11 cellular contexts compared by ENCODE assay signal in the genomic region with DNA sequence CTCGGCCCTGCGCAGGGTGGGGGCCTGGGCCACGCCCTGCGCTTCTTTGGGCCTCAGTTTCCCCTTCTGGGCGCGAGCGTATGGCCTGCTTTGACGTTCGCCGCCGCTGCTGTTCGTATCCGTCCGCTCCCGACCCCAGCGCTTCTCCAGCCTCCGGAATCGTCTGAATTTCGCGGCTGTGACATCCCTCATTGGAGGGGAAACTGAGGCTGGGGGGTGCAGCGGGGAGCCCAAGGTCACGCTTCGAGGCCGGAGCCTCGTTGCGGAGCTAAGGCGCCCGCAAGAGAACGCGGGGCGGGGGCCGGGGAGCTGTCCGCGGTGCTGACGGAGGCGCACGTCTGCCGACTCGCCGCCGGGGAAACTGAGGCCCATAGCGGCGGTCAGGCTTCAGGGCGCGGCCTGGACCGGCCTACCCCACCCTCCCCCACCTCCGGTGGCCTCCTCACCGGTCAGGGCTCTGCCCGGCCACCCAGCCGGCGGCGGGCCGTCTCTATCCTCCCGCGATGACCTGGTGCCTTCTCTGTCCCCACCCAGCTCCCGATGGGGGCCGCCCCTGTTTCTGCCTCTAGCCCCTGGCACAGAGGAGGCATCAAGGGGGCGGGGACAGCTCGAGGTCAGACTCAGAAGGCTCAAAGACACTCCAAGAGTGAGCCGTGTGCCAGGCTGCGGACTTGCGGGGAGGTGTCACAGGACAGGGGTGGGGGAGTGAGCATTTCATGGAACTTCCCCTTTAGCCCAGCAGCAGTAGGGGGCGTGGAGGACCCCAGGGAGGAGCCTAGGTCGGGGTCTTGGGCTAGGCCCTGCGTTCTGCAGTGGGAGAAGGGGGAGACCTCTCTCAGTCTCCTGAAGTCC. TPM values are rescaled to one million over a fixed set of nuclear protein-coding genes. Genes with fewer than 3 reads are reported as not detected.
DNase-seq lines count a peak whose midpoint lies in the region; ATAC-seq and TF ChIP-seq lines count a peak whose summit lies in the region.
"Had no signal": no experiment of that assay in that cellular context is flagged by ENCODE, and none has a peak within 500 bp of the region (broad histone marks: within the 10 kb centered on the region; RNA-seq: fewer than 3 reads in every experiment).

No MANE protein-coding gene starts in this region.

- no peaks in the 10 kb centered on the region for H3K79me2 ChIP-seq in hepatocyte

- intact Hi-C loops in heart right ventricle (cut with DNase I): loop anchor here in 2 of 10 donors (10.0 kb wide), 1 partner anchor 68 kb away; the partner anchor contains the start of gene ADAMTSL5 (in 2 of the 2)
- intact Hi-C loops in Panc1 (cut with micrococcal nuclease; ENCODE audit: unreplicated experiment): no loop called here
- intact Hi-C loops in stomach (cut with DNase I; ENCODE audit: low total_unique reads): no loop called here

- H3K36me3 ChIP-seq in heart right ventricle: peaks cover 0 to 16% (median 3%) of the 10 kb centered on the region in 9 donors
- H3K36me3 ChIP-seq in right atrium auricular region: peaks cover 7% of the 10 kb centered on the region
- no peaks in the 10 kb centered on the region for H3K36me3 ChIP-seq in Panc1 (ENCODE audit: control insufficient read depth, insufficient read depth, low read length)
- no peaks in the 10 kb centered on the region for H3K36me3 ChIP-seq in hepatocyte (replicated peaks; ENCODE audit: insufficient read depth, low read depth)
- H3K36me3 ChIP-seq in stomach: peaks cover 7 to 15% (median 14%) of the 10 kb centered on the region in 4 donors

- peaks cover 9% of the 10 kb centered on the region for H4K20me1 ChIP-seq in hepatocyte (ENCODE audit: insufficient read depth, poor library complexity, severe bottlenecking)

- POLR2A ChIA-PET in Panc1 (lab: Charles Lee): no interaction called here

- no peak for TF ChIP-seq EP300 in stomach (IDR thresholded peaks at IDR 0.05)

- WGBS in heart right ventricle, 2 donors: 3 to 4% methylated on average over 60 to 65 of the region's 65 CpGs
- WGBS in hepatocyte (ENCODE audit: low lambda C conversion rate, missing lambda C conversion rate): 6% methylated on average over 50 of the region's 65 CpGs
- WGBS in stomach, 5 donors: 3 to 10% (median 5%) methylated on average over 22 to 65 of the region's 65 CpGs

- no peak for DNase-seq in heart right ventricle
- no peak for DNase-seq in right atrium auricular region (ENCODE audit: low spot score)
- DNase-seq in Panc1 (ENCODE audit: low read depth, low spot score): no peak
- peak; percentile 62 for DNase-seq in hepatocyte (ENCODE audit: low spot score)
- DNase-seq in stomach: no peak
- no peak for DNase-seq in A172 (ENCODE audit: low spot score)
- DNase-seq in islet precursor cell: no peak
- DNase-seq in GM10266 (ENCODE audit: extremely low spot score): no peak
- DNase-seq: cortex of kidney, Kasumi-1, kidney glomerular epithelial cell had no signal

- H3K9me3 ChIP-seq in heart right ventricle (no peaks in the 10 kb centered on the region), right atrium auricular region (no peaks in the 10 kb centered on the region), Panc1 (ENCODE audit: control insufficient read depth, insufficient read depth, low read depth, low read length) (no peaks in the 10 kb centered on the region), hepatocyte (ENCODE audit: low read depth) (no peaks in the 10 kb centered on the region), stomach (no peaks in the 10 kb centered on the region)

- H3K4me1 ChIP-seq in heart right ventricle (peaks cover 8 to 26% (median 23%) of the 10 kb centered on the region in 9 donors), right atrium auricular region (peaks cover 0 to 26% of the 10 kb centered on the region in 2 donors), Panc1 (ENCODE audit: control insufficient read depth, insufficient read depth, low read length) (peaks cover 25% of the 10 kb centered on the region), hepatocyte (ENCODE audit: insufficient read depth) (peaks cover 17% of the 10 kb centered on the region), stomach (peaks cover 22 to 42% (median 34%) of the 10 kb centered on the region in 4 donors)

- TF ChIP-seq CTCF in heart right ventricle (IDR thresholded peaks at IDR 0.05) (no peak), right atrium auricular region (IDR thresholded peaks at IDR 0.05) (no peak), Panc1 (IDR thresholded peaks at IDR 0.05) (no peak), hepatocyte (IDR thresholded peaks at IDR 0.05; ENCODE audit: poor library complexity) (no peak), stomach (IDR thresholded peaks at IDR 0.05) (no peak), GM10266 (IDR thresholded peaks at IDR 0.05; ENCODE audit: control insufficient read depth, insufficient read depth, low read depth, missing control alignments) (no peak)

- CTCF ChIA-PET in Panc1 (lab: Charles Lee): no interaction called here

- no TSS peak for BruUV-seq in Panc1 (replicated peaks; lab: Mats Ljungman, UMichigan)

- H3K9me2 ChIP-seq in hepatocyte (replicated peaks; ENCODE audit: insufficient read depth): no peaks in the 10 kb centered on the region

- no peak overlapping the region for H3K27ac ChIP-seq in heart right ventricle
- no peak overlapping the region for H3K27ac ChIP-seq in right atrium auricular region
- no peak overlapping the region; the same call in 1 of the 2 replicates for H3K27ac ChIP-seq in Panc1 (ENCODE audit: low read length)
- H3K27ac ChIP-seq in hepatocyte: no peak overlapping the region
- H3K27ac ChIP-seq in stomach: no peak overlapping the region

- no peak for ATAC-seq in heart right ventricle
- no peak for ATAC-seq in Panc1

- in situ Hi-C loops in Panc1 (cut with HindIII; ENCODE audit: low pct_unique_long_range_greater_than_20kb, low sequenced_read_pairs): no loop called here

- no peak for TF ChIP-seq POLR2A in stomach (IDR thresholded peaks at IDR 0.05)

- H3K4me3 ChIP-seq in heart right ventricle (peak overlapping the region in 6 of 10 donors; percentile 5 to 49 (median 47)), right atrium auricular region (peak overlapping the region in 1 of 2 donors; percentile 44), Panc1 (ENCODE audit: low read depth in 2 of 2, low read length in 2 of 2) (peak overlapping the region; percentile 50 to 52), hepatocyte (peak overlapping the region; percentile 55), stomach (peak overlapping the region in 3 of 4 donors; percentile 32 to 54 (median 36))

- no peak overlapping the region for H2AFZ ChIP-seq in hepatocyte

- H3K27me3 ChIP-seq in heart right ventricle (peaks cover 38 to 72% (median 66%) of the 10 kb centered on the region in 7 donors), right atrium auricular region (peaks cover 24 to 45% of the 10 kb centered on the region in 2 donors), Panc1 (ENCODE audit: control insufficient read depth, insufficient read depth, low read length) (no peaks in the 10 kb centered on the region), hepatocyte (peaks cover 57% of the 10 kb centered on the region), stomach (peaks cover 43 to 69% (median 65%) of the 10 kb centered on the region in 3 donors)

- peak overlapping the region; percentile 96 for H3K4me2 ChIP-seq in hepatocyte

RNA-seq across cellular contexts. Expression of gene APC2, which starts 3.0 kb away (rescaled TPM):
- under 1 TPM in 9 of 10 donors, not detected in 1; 0.02 to 0.23 (median 0.08) TPM for total RNA-seq in heart right ventricle
- polyA plus RNA-seq in heart right ventricle: under 1 TPM; 0.13 to 0.15 TPM
- total RNA-seq in right atrium auricular region: under 1 TPM; 0.04 to 0.35 TPM
- total RNA-seq in Panc1 (2021; ENCODE audit: unreplicated experiment): 11.9 TPM
- polyA plus RNA-seq in Panc1 (2012; ENCODE audit: insufficient read length): 14.5 TPM
- 0.24 and 1.2 TPM in 2 replicates for total RNA-seq in hepatocyte
- 0.36 and 0.40 TPM in 2 replicates for polyA plus RNA-seq in hepatocyte
- total RNA-seq in stomach: 1 to 10 TPM in 2 of 5 donors, under 1 TPM in 2, not detected in 1; 0.58 to 3.5 (median 2.0) TPM
- under 1 TPM; 0.10 to 0.31 (median 0.15) TPM for polyA plus RNA-seq in stomach
- total RNA-seq in A172 (2014; rRNA removed; shearing (Covaris generic)): 0.79 and 5.5 TPM in 2 replicates

RNA-seq across cellular contexts. Expression of gene RPS15, which starts 8.7 kb away (rescaled TPM):
- total RNA-seq in heart right ventricle: 100 to 1,000 TPM; 480 to 720 (median 539) TPM
- 1,000 to 10,000 TPM; 2,400 to 3,724 TPM for polyA plus RNA-seq in heart right ventricle
- total RNA-seq in right atrium auricular region: 1,000 to 10,000 TPM; 1,712 to 2,156 TPM
- 1,067 TPM for total RNA-seq in Panc1 (2021; ENCODE audit: unreplicated experiment)
- polyA plus RNA-seq in Panc1 (2012; ENCODE audit: insufficient read length): 2,091 TPM
- 1,556 and 1,885 TPM in 2 replicates for total RNA-seq in hepatocyte
- 938 and 950 TPM in 2 replicates for polyA plus RNA-seq in hepatocyte
- 1,000 to 10,000 TPM in 4 of 5 donors, 100 to 1,000 TPM in 1; 428 to 2,471 (median 1,694) TPM for total RNA-seq in stomach
- 1,000 to 10,000 TPM; 2,846 to 4,539 (median 3,866) TPM for polyA plus RNA-seq in stomach
- 2,554 and 2,923 TPM in 2 replicates for total RNA-seq in A172 (2014; rRNA removed; shearing (Covaris generic))

RNA-seq across cellular contexts. Expression of gene C19orf25, which starts 32.1 kb away (rescaled TPM):
- total RNA-seq in heart right ventricle: 10 to 100 TPM; 12.7 to 19.9 (median 15.2) TPM
- polyA plus RNA-seq in heart right ventricle: 10 to 100 TPM; 28.4 to 29.8 TPM
- total RNA-seq in right atrium auricular region: 10 to 100 TPM; 19.1 to 22.3 TPM
- total RNA-seq in Panc1 (2021; ENCODE audit: unreplicated experiment): 34.7 TPM
- 31.1 TPM for polyA plus RNA-seq in Panc1 (2012; ENCODE audit: insufficient read length)
- 36.3 and 36.4 TPM in 2 replicates for total RNA-seq in hepatocyte
- polyA plus RNA-seq in hepatocyte: 43.6 and 65.0 TPM in 2 replicates
- 10 to 100 TPM in 4 of 5 donors, 1 to 10 TPM in 1; 5.4 to 84.3 (median 21.3) TPM for total RNA-seq in stomach
- polyA plus RNA-seq in stomach: 10 to 100 TPM; 25.4 to 34.9 (median 32.7) TPM
- 44.0 and 60.4 TPM in 2 replicates for total RNA-seq in A172 (2014; rRNA removed; shearing (Covaris generic))

RNA-seq across cellular contexts. Expression of gene DAZAP1, which starts 39.6 kb away (rescaled TPM):
- total RNA-seq in heart right ventricle (100 to 1,000 TPM in 2 of 10 donors, 10 to 100 TPM in 8; 56.7 to 111 (median 73.8) TPM), right atrium auricular region (10 to 100 TPM; 32.6 to 47.5 TPM), Panc1 (2021; ENCODE audit: unreplicated experiment) (195 TPM), hepatocyte (42.4 and 46.8 TPM in 2 replicates), stomach (100 to 1,000 TPM in 1 of 5 donors, 10 to 100 TPM in 4; 21.4 to 124 (median 42.5) TPM)
- polyA plus RNA-seq in heart right ventricle (10 to 100 TPM; 82.6 to 91.3 TPM), hepatocyte (35.8 and 37.9 TPM in 2 replicates), stomach (10 to 100 TPM; 55.9 to 68.1 (median 63.4) TPM)
- 137 TPM for polyA plus RNA-seq in Panc1 (2012; ENCODE audit: insufficient read length)
- 84.8 and 110 TPM in 2 replicates for total RNA-seq in A172 (2014; rRNA removed; shearing (Covaris generic))

RNA-seq across cellular contexts. Expression of gene PCSK4, which starts 43.2 kb away (rescaled TPM):
- total RNA-seq in heart right ventricle (1 to 10 TPM in 8 of 10 donors, under 1 TPM in 2; 0.38 to 3.0 (median 1.4) TPM), right atrium auricular region (1 to 10 TPM; 1.0 to 4.4 TPM), Panc1 (2021; ENCODE audit: unreplicated experiment) (9.9 TPM), hepatocyte (2.8 and 7.7 TPM in 2 replicates), stomach (10 to 100 TPM in 2 of 5 donors, 1 to 10 TPM in 1, not detected in 2; 1.7 to 26.8 (median 19.7) TPM)
- polyA plus RNA-seq in heart right ventricle (1 to 10 TPM; 1.1 to 3.9 TPM), hepatocyte (9.6 and 16.2 TPM in 2 replicates), stomach (1 to 10 TPM; 2.7 to 5.0 (median 3.2) TPM)
- 13.5 TPM for polyA plus RNA-seq in Panc1 (2012; ENCODE audit: insufficient read length)
- 3.1 and 5.4 TPM in 2 replicates for total RNA-seq in A172 (2014; rRNA removed; shearing (Covaris generic))
